ENCODE assay signal across 20 cellular contexts in the genomic region with DNA sequence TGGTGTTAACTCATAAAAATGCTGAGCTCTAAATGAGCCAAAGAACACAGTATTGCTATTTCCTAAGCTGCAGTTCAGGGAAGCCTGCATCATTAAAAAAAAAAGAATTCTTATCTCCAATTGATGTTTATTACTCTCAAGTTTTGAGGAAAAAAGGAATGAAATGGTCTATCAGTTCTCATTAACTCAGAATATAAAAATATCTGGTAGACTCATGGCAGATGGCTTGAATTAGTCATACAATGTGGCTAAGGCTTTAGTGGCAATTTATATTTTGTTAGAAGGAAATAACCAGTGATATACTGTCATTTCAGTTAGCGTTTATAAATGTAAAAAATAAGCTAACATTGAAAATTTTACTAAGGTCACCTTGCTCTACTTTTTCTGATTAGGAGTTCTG.
"Had no signal": no experiment of that assay in that cellular context is flagged by ENCODE, and none has a peak within 500 bp of the region (broad histone marks: within the 10 kb centered on the region; RNA-seq: fewer than 3 reads in every experiment).

No MANE protein-coding gene starts in this region.

- H3K79me2 ChIP-seq: parathyroid adenoma had no signal

- DNase-seq: dorsolateral prefrontal cortex; effector CD8-positive, alpha-beta T cell; endodermal cell; foreskin fibroblast; gastrocnemius medialis; head of caudate nucleus; kidney; naive B cell; right lobe of liver; stimulated activated CD4-positive, alpha-beta T cell treated with anti-CD3 and anti-CD28 coated beads, Interleukin-4, amount 100 ng/mL, for 4 hours; stimulated activated naive CD8-positive, alpha-beta T cell treated with anti-CD3 and anti-CD28 coated beads, Interleukin-15, Interleukin-2, amounts not matched to agents 100 U/mL and 50 U/mL, for 24 hours; substantia nigra; upper lobe of right lung; uterus had no signal

- H3K4me1 ChIP-seq: gastrocnemius medialis, parathyroid adenoma, right lobe of liver, tibial nerve, upper lobe of right lung, uterus had no signal

- H3K4me3 ChIP-seq: dorsolateral prefrontal cortex, gastrocnemius medialis, lung, right lobe of liver, thoracic aorta, tibial nerve, upper lobe of right lung, uterus had no signal

- H3K9ac ChIP-seq: parathyroid adenoma had no signal

- H3K27ac ChIP-seq: dorsolateral prefrontal cortex, epithelial cell of prostate, gastrocnemius medialis, neutrophil, parathyroid adenoma, right lobe of liver, thoracic aorta, tibial nerve, upper lobe of right lung, uterus had no signal

- H3K9me3 ChIP-seq: gastrocnemius medialis, neutrophil, right lobe of liver, thoracic aorta, tibial nerve, upper lobe of right lung, uterus had no signal

- H3K36me3 ChIP-seq: gastrocnemius medialis, neutrophil, right lobe of liver, thoracic aorta, tibial nerve, upper lobe of right lung, uterus had no signal

- H2AFZ ChIP-seq: parathyroid adenoma had no signal

- H3K27me3 ChIP-seq: dorsolateral prefrontal cortex, gastrocnemius medialis, neutrophil, right lobe of liver, tibial nerve, upper lobe of right lung, uterus had no signal
